In the genomic region with DNA sequence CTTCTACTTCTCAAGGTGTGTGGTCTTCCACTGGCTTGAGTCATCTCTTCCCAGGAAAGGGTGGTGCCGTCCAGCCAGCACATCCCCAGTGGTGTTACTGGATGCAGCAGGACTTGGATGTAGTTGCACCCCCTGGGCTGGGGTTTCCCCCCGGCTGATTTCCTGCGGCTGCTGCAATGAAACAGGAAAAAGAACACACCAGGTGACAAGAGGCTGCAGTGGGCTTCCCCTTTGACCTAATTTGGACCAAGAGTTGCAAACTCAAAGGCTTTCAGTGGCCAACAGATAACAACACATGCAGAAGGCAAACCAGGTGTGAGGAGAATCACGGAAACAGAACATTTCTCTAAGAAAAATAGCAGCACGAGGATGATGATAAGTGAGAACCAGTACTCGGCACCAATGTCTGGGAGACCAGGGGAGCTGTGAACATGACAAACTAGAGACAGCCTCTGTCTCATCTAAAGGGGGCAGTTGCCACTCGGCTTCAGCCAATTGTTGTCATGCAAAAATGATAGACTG, we compare ENCODE assay signal across 8 cellular contexts.
DNase-seq lines count a peak whose midpoint lies in the region; ATAC-seq, FAIRE-seq and TF ChIP-seq lines count a peak whose summit lies in the region.

No MANE protein-coding gene starts in this region.

- H3K79me2 ChIP-seq in astrocyte (ENCODE audit: insufficient read depth, low read length) = no peaks in the 10 kb centered on the region

- H2AFZ ChIP-seq in astrocyte (ENCODE audit: low read depth, low read length) = no peak overlapping the region

- peaks cover 0 to 17% (median 0%) of the 10 kb centered on the region in 11 experiments; a peak in 1 of 22 replicates for H4K20me1 ChIP-seq in BLaER1 treated with 17β-estradiol and CSF1 and Interleukin-3, amounts not matched to agents 10 nM and 100 nM
- H4K20me1 ChIP-seq in astrocyte (ENCODE audit: insufficient read depth, low read length) = no peaks in the 10 kb centered on the region

- TF ChIP-seq CTCF in astrocyte (IDR thresholded peaks at IDR 0.05; ENCODE audit: insufficient read depth, low read depth, low read length) = no peak

- H3K36me3 ChIP-seq in BLaER1 treated with 17β-estradiol and CSF1 and Interleukin-3, amounts not matched to agents 10 nM and 100 nM = peaks cover 0 to 15% (median 0%) of the 10 kb centered on the region in 11 experiments; a peak in 9 of 22 replicates
- no peaks in the 10 kb centered on the region for H3K36me3 ChIP-seq in astrocyte (ENCODE audit: insufficient read depth, low read length)
- no peaks in the 10 kb centered on the region for H3K36me3 ChIP-seq in small intestine (ENCODE audit: control insufficient read depth in 2 of 2, insufficient read depth in 2 of 2, low read length in 2 of 2)

- peaks cover 2% of the 10 kb centered on the region for H3K4me1 Mint-ChIP-seq in astrocyte (ENCODE audit: low read depth, unreplicated experiment)

- peak overlapping the region in 6 of 11 experiments; percentile 3 to 34 (median 24); a peak in 5 of 22 replicates for H3K4me2 ChIP-seq in BLaER1 treated with 17β-estradiol and CSF1 and Interleukin-3, amounts not matched to agents 10 nM and 100 nM
- no peak overlapping the region for H3K4me2 ChIP-seq in astrocyte (ENCODE audit: low read length)

- H3K9me3 ChIP-seq in BLaER1 treated with 17β-estradiol and CSF1 and Interleukin-3, amounts not matched to agents 10 nM and 100 nM (replicated peaks in 1 of 11) = no peaks in the 10 kb centered on the region
- H3K9me3 ChIP-seq in astrocyte (ENCODE audit: insufficient read depth, low read depth, low read length) (no peaks in the 10 kb centered on the region), small intestine (ENCODE audit: control insufficient read depth, low read depth) (no peaks in the 10 kb centered on the region)

- H3K9ac ChIP-seq in BLaER1 treated with 17β-estradiol and CSF1 and Interleukin-3, amounts not matched to agents 10 nM and 100 nM = no peak overlapping the region
- H3K9ac ChIP-seq in astrocyte (ENCODE audit: low read length) = no peak overlapping the region

- FAIRE-seq in astrocyte (lab: Jason Lieb, UNC) (no peak), small intestine (lab: Jason Lieb, UNC) (no peak)

- no peak overlapping the region for H3K4me3 Mint-ChIP-seq in astrocyte (ENCODE audit: unreplicated experiment)

- H3K27me3 Mint-ChIP-seq in astrocyte (ENCODE audit: low read depth, unreplicated experiment) = peaks cover 4% of the 10 kb centered on the region

- H3K27me3 ChIP-seq in BLaER1 treated with 17β-estradiol and CSF1 and Interleukin-3, amounts not matched to agents 10 nM and 100 nM = no peaks in the 10 kb centered on the region
- H3K27me3 ChIP-seq in astrocyte (ENCODE audit: insufficient read depth, low read length) (no peaks in the 10 kb centered on the region), small intestine (ENCODE audit: control insufficient read depth in 2 of 2, insufficient read depth in 2 of 2, low read length in 2 of 2) (no peaks in the 10 kb centered on the region)

- H3K9me3 Mint-ChIP-seq in astrocyte (ENCODE audit: unreplicated experiment) = peaks cover 2% of the 10 kb centered on the region

- ATAC-seq in GM19395 (IDR thresholded peaks at IDR 0.05; ENCODE audit: unreplicated experiment) (peak; percentile 85), HG03175 (IDR thresholded peaks at IDR 0.05; ENCODE audit: unreplicated experiment) (peak; percentile 80)

- no peak overlapping the region for H3K27ac Mint-ChIP-seq in astrocyte (ENCODE audit: unreplicated experiment)

- H3K4me3 ChIP-seq in BLaER1 treated with 17β-estradiol and CSF1 and Interleukin-3, amounts not matched to agents 10 nM and 100 nM = no peak overlapping the region
- no peak overlapping the region for H3K4me3 ChIP-seq in astrocyte (ENCODE audit: insufficient read depth, low read depth, low read length)
- H3K4me3 ChIP-seq in small intestine (ENCODE audit: low read depth in 1 of 2, low read length in 2 of 2) = no peak overlapping the region

- WGBS in small intestine, 3 donors = 65 to 86% (median 83%) methylated on average over 7 of the region's 7 CpGs

- no peak overlapping the region for H3K27ac ChIP-seq in BLaER1 treated with 17β-estradiol and CSF1 and Interleukin-3, amounts not matched to agents 10 nM and 100 nM
- H3K27ac ChIP-seq in astrocyte (ENCODE audit: low read depth, low read length) (no peak overlapping the region), small intestine (ENCODE audit: low read depth in 1 of 2, low read length in 1 of 2) (no peak overlapping the region)

- DNase-seq in astrocyte (ENCODE audit: low read depth) = peak; percentile 26
- DNase-seq in NCI-H2171 treated with DMSO at 0.1 percent for 48 hours (lab: John Stamatoyannopoulos, UW) = no peak
- no peak for DNase-seq in small intestine
- no peak for DNase-seq in KG1 (lab: John Stamatoyannopoulos, UW)
- DNase-seq in ureter (ENCODE audit: low spot score) = no peak

- no peaks in the 10 kb centered on the region for H3K36me3 Mint-ChIP-seq in astrocyte (ENCODE audit: low read depth, unreplicated experiment)

- peaks cover 8 to 16% (median 13%) of the 10 kb centered on the region in 10 experiments; a peak in 18 of 20 replicates for H3K4me1 ChIP-seq in BLaER1 treated with 17β-estradiol and CSF1 and Interleukin-3, amounts not matched to agents 10 nM and 100 nM
- no peaks in the 10 kb centered on the region for H3K4me1 ChIP-seq in astrocyte (ENCODE audit: insufficient read depth, low read length)
- H3K4me1 ChIP-seq in small intestine (ENCODE audit: control insufficient read depth in 2 of 2, insufficient read depth in 1 of 2, low read depth in 1 of 2, low read length in 1 of 2) = peaks cover 0 to 5% of the 10 kb centered on the region in 2 donors
